8 cellular contexts compared by ENCODE assay signal in the genomic region with DNA sequence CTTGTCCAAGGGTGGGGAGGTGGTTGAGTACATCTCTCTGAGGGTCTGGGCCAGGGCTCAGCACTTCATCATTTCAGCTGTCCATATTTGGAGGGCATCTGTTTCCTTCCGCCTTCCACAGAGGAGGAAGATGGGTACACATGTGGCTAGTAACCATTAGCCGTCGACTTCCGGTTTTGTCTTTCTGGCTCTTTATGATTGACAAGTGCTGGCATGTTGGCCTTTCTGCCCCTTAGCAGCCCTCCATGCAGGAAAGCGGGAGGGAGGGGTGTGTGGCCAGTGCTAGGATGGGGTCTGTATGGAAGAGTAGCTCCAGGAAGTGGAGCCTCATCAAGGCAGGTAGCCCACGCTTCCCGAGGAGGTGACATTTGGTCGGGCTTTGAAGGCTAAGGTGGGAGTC.
DNase-seq lines count a peak whose midpoint lies in the region; ATAC-seq and TF ChIP-seq lines count a peak whose summit lies in the region.

No MANE protein-coding gene starts in this region.

- no peaks in the 10 kb centered on the region for H3K36me3 Mint-ChIP-seq in CD4-positive, alpha-beta memory T cell
- H3K36me3 Mint-ChIP-seq in activated CD4-positive, alpha-beta T cell treated with anti-CD3 and anti-CD28 coated beads, Interleukin-2, amount 10 ng/mL, durations not matched to agents 7 days and 5 days (ENCODE audit: low read depth) = peaks cover 11% of the 10 kb centered on the region

- DNase-seq in CD4-positive, alpha-beta memory T cell = peak; percentile 41 to 71 (median 48)
- peak; percentile 75 for DNase-seq in activated CD4-positive, alpha-beta T cell treated with anti-CD3 and anti-CD28 coated beads, Interleukin-2, amount 10 ng/mL, durations not matched to agents 7 days and 5 days
- DNase-seq in lower lobe of right lung (no peak), uterus (no peak), HPDE6-E6E7 (ENCODE audit: extremely low spot score) (no peak), NCI-H2081 (lab: John Stamatoyannopoulos, UW) (no peak)

- H3K36me3 ChIP-seq in CD4-positive, alpha-beta memory T cell (ENCODE audit: insufficient read depth, low read length) = no peaks in the 10 kb centered on the region
- H3K36me3 ChIP-seq in lower lobe of right lung = no peaks in the 10 kb centered on the region
- no peaks in the 10 kb centered on the region for H3K36me3 ChIP-seq in uterus

- H3K9me3 ChIP-seq in CD4-positive, alpha-beta memory T cell (ENCODE audit: control insufficient read depth in 1 of 2, low read length in 2 of 2) = no peaks in the 10 kb centered on the region
- H3K9me3 ChIP-seq in lower lobe of right lung (no peaks in the 10 kb centered on the region), uterus (no peaks in the 10 kb centered on the region)

- intact Hi-C loops in CD4-positive, alpha-beta memory T cell (cut with micrococcal nuclease) = loop anchor here (5.0 kb wide), 1 partner anchor 159 kb away; the partner anchor contains the start of gene PEMT
- intact Hi-C loops in lower lobe of right lung (cut with DNase I) (no loop called here), uterus (cut with DNase I; ENCODE audit: low total_unique reads) (no loop called here)

- H3K27me3 Mint-ChIP-seq in CD4-positive, alpha-beta memory T cell = no peaks in the 10 kb centered on the region
- H3K27me3 Mint-ChIP-seq in activated CD4-positive, alpha-beta T cell treated with anti-CD3 and anti-CD28 coated beads, Interleukin-2, amount 10 ng/mL, durations not matched to agents 7 days and 5 days = no peaks in the 10 kb centered on the region

- ATAC-seq in HG02798 (IDR thresholded peaks at IDR 0.05; ENCODE audit: poor library complexity, unreplicated experiment) (peak; percentile 23), lower lobe of right lung (no peak), GM18867 (IDR thresholded peaks at IDR 0.05; ENCODE audit: unreplicated experiment) (no peak)

- peak overlapping the region; percentile 92 to 100 (median 98) for H3K27ac Mint-ChIP-seq in CD4-positive, alpha-beta memory T cell
- H3K27ac Mint-ChIP-seq in activated CD4-positive, alpha-beta T cell treated with anti-CD3 and anti-CD28 coated beads, Interleukin-2, amount 10 ng/mL, durations not matched to agents 7 days and 5 days = peak overlapping the region; percentile 94

- no peak for TF ChIP-seq POLR2A in uterus (IDR thresholded peaks at IDR 0.05)

- peak overlapping the region; percentile 72 to 93 (median 89) for H3K4me3 Mint-ChIP-seq in CD4-positive, alpha-beta memory T cell
- peak overlapping the region; percentile 96 for H3K4me3 Mint-ChIP-seq in activated CD4-positive, alpha-beta T cell treated with anti-CD3 and anti-CD28 coated beads, Interleukin-2, amount 10 ng/mL, durations not matched to agents 7 days and 5 days

- H3K27me3 ChIP-seq in CD4-positive, alpha-beta memory T cell (ENCODE audit: insufficient read depth, low read length) = no peaks in the 10 kb centered on the region
- H3K27me3 ChIP-seq in lower lobe of right lung (ENCODE audit: low read depth) (no peaks in the 10 kb centered on the region), uterus (no peaks in the 10 kb centered on the region)

- peaks cover 26 to 61% (median 43%) of the 10 kb centered on the region in 4 donors for H3K4me1 Mint-ChIP-seq in CD4-positive, alpha-beta memory T cell
- peaks cover 58% of the 10 kb centered on the region for H3K4me1 Mint-ChIP-seq in activated CD4-positive, alpha-beta T cell treated with anti-CD3 and anti-CD28 coated beads, Interleukin-2, amount 10 ng/mL, durations not matched to agents 7 days and 5 days

- peaks cover 46% of the 10 kb centered on the region for H3K4me1 ChIP-seq in CD4-positive, alpha-beta memory T cell (ENCODE audit: insufficient read depth, low read length)
- H3K4me1 ChIP-seq in lower lobe of right lung (peaks cover 56% of the 10 kb centered on the region), uterus (peaks cover 17% of the 10 kb centered on the region in 2 donors)

- H3K27ac ChIP-seq in CD4-positive, alpha-beta memory T cell (ENCODE audit: low read depth, low read length) = peak overlapping the region; percentile 85
- H3K27ac ChIP-seq in lower lobe of right lung (peak overlapping the region; percentile 88), uterus (peak overlapping the region; percentile 78 to 85)

- POLR2A ChIA-PET in CD4-positive, alpha-beta memory T cell (lab: Charles Lee; ENCODE audit: partially characterized antibody) = interaction anchor here (1.0 to 2.7 kb wide), 11 partner anchors 9 to 433 kb away, joined by 3 to 14 read pairs (median 4); partner anchors contain the start of genes ALKBH5, DRC3, PEMT and SREBF1
- POLR2A ChIA-PET in activated CD4-positive, alpha-beta T cell treated with anti-CD3 and anti-CD28 coated beads, Interleukin-2, amount 10 ng/mL, durations not matched to agents 7 days and 5 days (lab: Charles Lee) = no interaction called here

- TF ChIP-seq CTCF in lower lobe of right lung (IDR thresholded peaks at IDR 0.05) = no peak
- no peak for TF ChIP-seq CTCF in uterus (IDR thresholded peaks at IDR 0.05)

- CTCF ChIA-PET in CD4-positive, alpha-beta memory T cell (lab: Charles Lee; ENCODE audit: partially characterized antibody) = no interaction called here
- CTCF ChIA-PET in activated CD4-positive, alpha-beta T cell treated with anti-CD3 and anti-CD28 coated beads, Interleukin-2, amount 10 ng/mL, durations not matched to agents 7 days and 5 days (lab: Charles Lee) = no interaction called here

- peak overlapping the region; percentile 39 to 52 for H3K4me3 ChIP-seq in CD4-positive, alpha-beta memory T cell (ENCODE audit: low read length in 2 of 2)
- H3K4me3 ChIP-seq in lower lobe of right lung = no peak overlapping the region
- H3K4me3 ChIP-seq in uterus = no peak overlapping the region

- no peaks in the 10 kb centered on the region for H3K9me3 Mint-ChIP-seq in CD4-positive, alpha-beta memory T cell
- H3K9me3 Mint-ChIP-seq in activated CD4-positive, alpha-beta T cell treated with anti-CD3 and anti-CD28 coated beads, Interleukin-2, amount 10 ng/mL, durations not matched to agents 7 days and 5 days = no peaks in the 10 kb centered on the region

Comparison
In these comparisons a context has a peak if more than half of its experiments do, and no peak if none do; other contexts are left out.
1. DNase-seq: peak in CD4-positive, alpha-beta memory T cell (5 of 5) and activated CD4-positive, alpha-beta T cell treated with anti-CD3 and anti-CD28 coated beads, Interleukin-2, amount 10 ng/mL, durations not matched to agents 7 days and 5 days (single experiment); none in lower lobe of right lung (single experiment), uterus (0 of 2), HPDE6-E6E7 (single experiment) and NCI-H2081 (0 of 2).
2. H3K4me3 ChIP-seq: peak in CD4-positive, alpha-beta memory T cell (2 of 2); none in lower lobe of right lung (single experiment) and uterus (0 of 2).
3. Peak in every context shown above with its lines, with median percentiles within 50 percentile points of each other: H3K27ac ChIP-seq.